In genomic region chr11:119100246-119100959, GRCh38 we compare ENCODE assay signal across 7 cellular contexts. TPM values are rescaled to one million over a fixed set of nuclear protein-coding genes. Genes with fewer than 3 reads are reported as not detected.
DNase-seq lines count a peak whose midpoint lies in the region; ATAC-seq and TF ChIP-seq lines count a peak whose summit lies in the region.

No MANE protein-coding gene starts in this region.

- POLR2A ChIA-PET in T-cell (lab: Charles Lee) = interaction anchor here in 1 of 2 donors (1.0 kb wide), 1 partner anchor 14 kb away, joined by 5 read pairs; no protein-coding TSS in a partner anchor

- H3K9me3 Mint-ChIP-seq in T-cell = no peaks in the 10 kb centered on the region

- no peaks in the 10 kb centered on the region for H3K9me3 ChIP-seq in HUES48 (ENCODE audit: control insufficient read depth, insufficient read depth, low read length)

- no peaks in the 10 kb centered on the region for H3K27me3 ChIP-seq in HUES48 (ENCODE audit: control insufficient read depth, insufficient read depth, low read length)

- H3K4me3 Mint-ChIP-seq in T-cell = peak overlapping the region; percentile 86 to 98 (median 97)

- H3K27ac Mint-ChIP-seq in T-cell = peak overlapping the region; percentile 45 to 68

- peaks cover 36% of the 10 kb centered on the region for H3K36me3 ChIP-seq in HUES48 (ENCODE audit: control insufficient read depth, insufficient read depth, low read length)

- CTCF ChIA-PET in T-cell (lab: Charles Lee) = interaction anchor here in 1 of 2 donors (0.8 kb wide), 1 partner anchor 15 kb away, joined by 4 read pairs; no protein-coding TSS in a partner anchor

- peak; percentile 53 for TF ChIP-seq CTCF in fibroblast of the aortic adventitia (IDR thresholded peaks at IDR 0.05; ENCODE audit: insufficient read depth, low read length)

- H3K4me1 ChIP-seq in HUES48 (ENCODE audit: control insufficient read depth, insufficient read depth, low read length) = peaks cover 13% of the 10 kb centered on the region

- peaks cover 23% of the 10 kb centered on the region for H3K36me3 Mint-ChIP-seq in T-cell

- peak; percentile 34 for DNase-seq in DMS53 treated with DMSO at 0.1 percent for 48 hours (lab: John Stamatoyannopoulos, UW; ENCODE audit: unreplicated experiment)
- no peak for DNase-seq in T-cell
- DNase-seq in fibroblast of the aortic adventitia (ENCODE audit: low read depth) = peak; percentile 67
- no peak for DNase-seq in skeletal muscle cell (ENCODE audit: low read depth)
- no peak for DNase-seq in inferior parietal cortex (ENCODE audit: extremely low spot score)
- no peak for DNase-seq in activated CD4-positive, CD25-positive, alpha-beta regulatory T cell (lab: John Stamatoyannopoulos, UW)

- H3K9ac ChIP-seq in HUES48 (ENCODE audit: low read depth, low read length) = 0 out of 2 replicates have a peak overlapping the region, but pooled peaks have one; percentile 91

- H3K4me3 ChIP-seq in HUES48 (ENCODE audit: low read depth, low read length) (peak overlapping the region; percentile 86), fibroblast of the aortic adventitia (ENCODE audit: low read depth, low read length) (peak overlapping the region; percentile 90), skeletal muscle cell (ENCODE audit: low read depth, low read length) (peak overlapping the region; percentile 92)

- no peaks in the 10 kb centered on the region for H3K27me3 Mint-ChIP-seq in T-cell

- peaks cover 41 to 58% (median 52%) of the 10 kb centered on the region in 3 donors for H3K4me1 Mint-ChIP-seq in T-cell

- no peak overlapping the region for H3K27ac ChIP-seq in HUES48 (ENCODE audit: low read depth, low read length)

- no peak for ATAC-seq in T-cell (replicated peaks in 1 of 4)

RNA-seq across cellular contexts. Expression of gene DPAGT1, which starts 1.2 kb away (rescaled TPM):
- total RNA-seq in T-cell = 10 to 100 TPM; 21.7 to 54.2 (median 43.9) TPM
- 7.0 and 30.5 TPM in 2 replicates for total RNA-seq in fibroblast of the aortic adventitia (ENCODE audit: low replicate concordance)

RNA-seq across cellular contexts. Expression of gene C2CD2L, which starts 6.7 kb away (rescaled TPM):
- total RNA-seq in T-cell (10 to 100 TPM; 18.9 to 36.4 (median 30.6) TPM), fibroblast of the aortic adventitia (ENCODE audit: low replicate concordance) (2.6 and 4.9 TPM in 2 replicates)

RNA-seq across cellular contexts. Expression of gene HMBS, which starts 15.7 kb away (rescaled TPM):
- total RNA-seq in T-cell = 10 to 100 TPM in 3 of 5 donors, 1 to 10 TPM in 2; 6.7 to 17.8 (median 12.3) TPM
- 5.3 and 14.9 TPM in 2 replicates for total RNA-seq in fibroblast of the aortic adventitia (ENCODE audit: low replicate concordance)

RNA-seq across cellular contexts. Expression of gene HINFP, which starts 21.0 kb away (rescaled TPM):
- total RNA-seq in T-cell = 10 to 100 TPM; 30.0 to 68.5 (median 56.7) TPM
- 8.7 and 19.1 TPM in 2 replicates for total RNA-seq in fibroblast of the aortic adventitia (ENCODE audit: low replicate concordance)

RNA-seq across cellular contexts. Expression of gene VPS11, which starts 32.8 kb away (rescaled TPM):
- total RNA-seq in T-cell (10 to 100 TPM; 59.5 to 69.8 (median 62.6) TPM), fibroblast of the aortic adventitia (ENCODE audit: low replicate concordance) (16.8 and 29.4 TPM in 2 replicates)

Comparison
In these comparisons a context has a peak if more than half of its experiments do, and no peak if none do; other contexts are left out.
1. DNase-seq: peak in DMS53 treated with DMSO at 0.1 percent for 48 hours (single experiment) and fibroblast of the aortic adventitia (single experiment); none in T-cell (0 of 34), skeletal muscle cell (single experiment), inferior parietal cortex (single experiment) and activated CD4-positive, CD25-positive, alpha-beta regulatory T cell (0 of 4).
2. Peak in every context shown above with its lines, with median percentiles within 50 percentile points of each other: H3K4me3 ChIP-seq.